Comparison of ENCODE assay signal across 1 cellular context in the genomic region with DNA sequence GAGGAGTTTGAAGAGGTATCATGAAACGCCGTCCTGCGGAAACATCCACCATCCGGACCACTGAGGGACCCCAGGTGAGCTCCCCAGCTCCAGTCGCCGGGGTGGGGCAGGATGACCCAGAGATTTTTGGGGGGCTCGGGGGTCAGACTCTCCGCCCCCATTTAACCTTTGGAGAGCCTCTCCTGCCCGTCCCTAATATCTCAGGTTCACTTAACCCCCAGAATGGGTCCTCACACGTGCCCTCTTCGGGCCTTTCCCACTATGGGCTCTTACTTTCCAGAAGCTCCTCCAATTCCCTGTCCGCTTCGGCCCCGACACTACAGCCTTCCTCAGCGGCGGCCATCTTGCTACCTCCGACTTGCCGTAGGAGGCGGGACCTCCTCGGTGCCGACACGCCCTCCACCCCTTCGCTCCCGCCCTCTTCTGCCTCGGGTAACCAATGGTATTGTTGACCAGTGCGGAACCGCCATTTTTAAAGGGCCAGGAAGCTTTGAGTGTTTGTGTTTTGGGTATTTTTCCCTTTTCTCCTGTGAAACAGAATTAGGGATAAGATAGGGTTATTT.
A peak's percentile ranks its signal among the peaks of the same experiment; 100 is the strongest.
TF ChIP-seq lines count a peak whose summit lies in the region.

TSS of gene PEX19 (minus strand) at position 352 of the 563 bp plus-strand sequence. CDS start at position 343, 9 bp downstream.

TF ChIP-seq in HepG2, 621 proteins besides CTCF, POLR2A, EP300 and RAD21 (continued from another document and continues in another):
- TF ChIP-seq, protein P1, sequence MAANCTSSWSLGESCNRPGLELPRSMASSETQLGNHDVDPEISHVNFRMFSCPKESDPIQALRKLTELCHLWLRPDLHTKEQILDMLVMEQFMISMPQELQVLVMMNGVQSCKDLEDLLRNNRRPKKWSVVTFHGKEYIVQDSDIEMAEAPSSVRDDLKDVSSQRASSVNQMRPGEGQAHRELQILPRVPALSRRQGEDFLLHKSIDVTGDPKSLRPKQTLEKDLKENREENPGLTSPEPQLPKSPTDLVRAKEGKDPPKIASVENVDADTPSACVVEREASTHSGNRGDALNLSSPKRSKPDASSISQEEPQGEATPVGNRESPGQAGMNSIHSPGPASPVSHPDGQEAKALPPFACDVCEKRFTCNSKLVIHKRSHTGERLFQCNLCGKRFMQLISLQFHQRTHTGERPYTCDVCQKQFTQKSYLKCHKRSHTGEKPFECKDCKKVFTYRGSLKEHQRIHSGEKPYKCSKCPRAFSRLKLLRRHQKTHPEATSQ (CRISPR knock-in tag; IDR thresholded peaks at IDR 0.05; ENCODE audit: borderline replicate concordance): no peak; the same call in 1 of the 2 replicates
- TF ChIP-seq SP4 (CRISPR knock-in tag; IDR thresholded peaks at IDR 0.05) (peak; percentile 97), RFX3 (CRISPR knock-in tag; IDR thresholded peaks at IDR 0.05) (no peak), TBX3 (IDR thresholded peaks at IDR 0.05; ENCODE audit: borderline replicate concordance) (no peak), ZSCAN20 (CRISPR knock-in tag; IDR thresholded peaks at IDR 0.05; ENCODE audit: borderline replicate concordance) (no peak), ZNF441 (CRISPR knock-in tag; IDR thresholded peaks at IDR 0.05; ENCODE audit: borderline replicate concordance) (0 out of 2 replicates have a peak, but pooled peaks have one; percentile 65), DR1 (CRISPR knock-in tag; IDR thresholded peaks at IDR 0.05) (peak; percentile 76), CEBPZ (IDR thresholded peaks at IDR 0.05; ENCODE audit: low read length) (no peak), HNRNPUL1 (IDR thresholded peaks at IDR 0.05; ENCODE audit: low read depth, low read length) (no peak), ZNF839 (CRISPR knock-in tag; IDR thresholded peaks at IDR 0.05; ENCODE audit: borderline replicate concordance) (0 out of 2 replicates have a peak, but pooled peaks have one; percentile 28), GLI4 (CRISPR knock-in tag; IDR thresholded peaks at IDR 0.05; ENCODE audit: borderline replicate concordance) (no peak), MAZ (IDR thresholded peaks at IDR 0.05; ENCODE audit: borderline replicate concordance, low read depth, low read length) (no peak), MAZ (CRISPR knock-in tag; IDR thresholded peaks at IDR 0.05; ENCODE audit: low read depth) (peak; percentile 61), FOXO4 (CRISPR knock-in tag; conservative IDR thresholded peaks at IDR 0.05) (no peak), ZNF432 (CRISPR knock-in tag; IDR thresholded peaks at IDR 0.05; ENCODE audit: borderline replicate concordance) (no peak), ZNF33A (CRISPR knock-in tag; IDR thresholded peaks at IDR 0.05; ENCODE audit: borderline replicate concordance) (no peak), ZNF749 (CRISPR knock-in tag; IDR thresholded peaks at IDR 0.05; ENCODE audit: borderline replicate concordance) (no peak), ZNF776 (CRISPR knock-in tag; IDR thresholded peaks at IDR 0.05) (no peak), ZBTB2 (CRISPR knock-in tag; IDR thresholded peaks at IDR 0.05; ENCODE audit: low read depth) (no peak), PRDM15 (CRISPR knock-in tag; IDR thresholded peaks at IDR 0.05) (no peak), FOXK2 (IDR thresholded peaks at IDR 0.05) (no peak), ZZZ3 (CRISPR knock-in tag; IDR thresholded peaks at IDR 0.05; ENCODE audit: borderline replicate concordance) (no peak), SUZ12 (IDR thresholded peaks at IDR 0.05; ENCODE audit: low read depth, low read length) (no peak), MEIS2 (CRISPR knock-in tag; IDR thresholded peaks at IDR 0.05) (no peak; the same call in 1 of the 2 replicates), CHCHD3 (CRISPR knock-in tag; IDR thresholded peaks at IDR 0.05) (no peak), MAF1 (CRISPR knock-in tag; IDR thresholded peaks at IDR 0.05; ENCODE audit: borderline replicate concordance) (no peak), ZNF761 (CRISPR knock-in tag; conservative IDR thresholded peaks at IDR 0.05) (no peak), SRF (IDR thresholded peaks at IDR 0.05; ENCODE audit: low read depth, low read length) (no peak), REXO4 (CRISPR knock-in tag; IDR thresholded peaks at IDR 0.05; ENCODE audit: borderline replicate concordance) (no peak), PRPF4 (IDR thresholded peaks at IDR 0.05; ENCODE audit: low read depth, low read length, poor library complexity, severe bottlenecking) (no peak), ZFP36L1 (CRISPR knock-in tag; IDR thresholded peaks at IDR 0.05) (peak; percentile 22; the same call in 1 of the 2 replicates), MLLT10 (CRISPR knock-in tag; IDR thresholded peaks at IDR 0.05) (no peak), ZMYM3 (CRISPR knock-in tag; IDR thresholded peaks at IDR 0.05) (no peak), ARID2 (CRISPR knock-in tag; IDR thresholded peaks at IDR 0.05; ENCODE audit: borderline replicate concordance) (no peak), DBP (CRISPR knock-in tag; IDR thresholded peaks at IDR 0.05; ENCODE audit: not compliant biosample characterization) (no peak), ZNF841 (CRISPR knock-in tag; IDR thresholded peaks at IDR 0.05; ENCODE audit: borderline replicate concordance) (no peak), ZNF572 (CRISPR knock-in tag; IDR thresholded peaks at IDR 0.05) (no peak), DNMT3B (CRISPR knock-in tag; conservative IDR thresholded peaks at IDR 0.05) (no peak; the same call in 1 of the 2 replicates), ZNF660 (CRISPR knock-in tag; IDR thresholded peaks at IDR 0.05; ENCODE audit: borderline replicate concordance, low read depth) (no peak), ZSCAN30 (CRISPR knock-in tag; IDR thresholded peaks at IDR 0.05) (no peak)
- TF ChIP-seq, protein P2, sequence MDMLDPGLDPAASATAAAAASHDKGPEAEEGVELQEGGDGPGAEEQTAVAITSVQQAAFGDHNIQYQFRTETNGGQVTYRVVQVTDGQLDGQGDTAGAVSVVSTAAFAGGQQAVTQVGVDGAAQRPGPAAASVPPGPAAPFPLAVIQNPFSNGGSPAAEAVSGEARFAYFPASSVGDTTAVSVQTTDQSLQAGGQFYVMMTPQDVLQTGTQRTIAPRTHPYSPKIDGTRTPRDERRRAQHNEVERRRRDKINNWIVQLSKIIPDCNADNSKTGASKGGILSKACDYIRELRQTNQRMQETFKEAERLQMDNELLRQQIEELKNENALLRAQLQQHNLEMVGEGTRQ (IDR thresholded peaks at IDR 0.05; ENCODE audit: low read depth, low read length): no peak
- TF ChIP-seq, protein P2 (CRISPR knock-in tag; IDR thresholded peaks at IDR 0.05; ENCODE audit: borderline replicate concordance): no peak
- TF ChIP-seq, protein P3, sequence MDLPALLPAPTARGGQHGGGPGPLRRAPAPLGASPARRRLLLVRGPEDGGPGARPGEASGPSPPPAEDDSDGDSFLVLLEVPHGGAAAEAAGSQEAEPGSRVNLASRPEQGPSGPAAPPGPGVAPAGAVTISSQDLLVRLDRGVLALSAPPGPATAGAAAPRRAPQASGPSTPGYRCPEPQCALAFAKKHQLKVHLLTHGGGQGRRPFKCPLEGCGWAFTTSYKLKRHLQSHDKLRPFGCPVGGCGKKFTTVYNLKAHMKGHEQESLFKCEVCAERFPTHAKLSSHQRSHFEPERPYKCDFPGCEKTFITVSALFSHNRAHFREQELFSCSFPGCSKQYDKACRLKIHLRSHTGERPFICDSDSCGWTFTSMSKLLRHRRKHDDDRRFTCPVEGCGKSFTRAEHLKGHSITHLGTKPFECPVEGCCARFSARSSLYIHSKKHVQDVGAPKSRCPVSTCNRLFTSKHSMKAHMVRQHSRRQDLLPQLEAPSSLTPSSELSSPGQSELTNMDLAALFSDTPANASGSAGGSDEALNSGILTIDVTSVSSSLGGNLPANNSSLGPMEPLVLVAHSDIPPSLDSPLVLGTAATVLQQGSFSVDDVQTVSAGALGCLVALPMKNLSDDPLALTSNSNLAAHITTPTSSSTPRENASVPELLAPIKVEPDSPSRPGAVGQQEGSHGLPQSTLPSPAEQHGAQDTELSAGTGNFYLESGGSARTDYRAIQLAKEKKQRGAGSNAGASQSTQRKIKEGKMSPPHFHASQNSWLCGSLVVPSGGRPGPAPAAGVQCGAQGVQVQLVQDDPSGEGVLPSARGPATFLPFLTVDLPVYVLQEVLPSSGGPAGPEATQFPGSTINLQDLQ (CRISPR knock-in tag; IDR thresholded peaks at IDR 0.05): no peak
- TF ChIP-seq, protein P4, sequence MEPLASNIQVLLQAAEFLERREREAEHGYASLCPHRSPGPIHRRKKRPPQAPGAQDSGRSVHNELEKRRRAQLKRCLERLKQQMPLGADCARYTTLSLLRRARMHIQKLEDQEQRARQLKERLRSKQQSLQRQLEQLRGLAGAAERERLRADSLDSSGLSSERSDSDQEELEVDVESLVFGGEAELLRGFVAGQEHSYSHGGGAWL (CRISPR knock-in tag; IDR thresholded peaks at IDR 0.05): peak; percentile 57; the same call in 1 of the 2 replicates
